In genomic region chr4:2546286-2546823, GRCh38 we compare ENCODE assay signal across 24 cellular contexts.
"Had no signal": no experiment of that assay in that cellular context is flagged by ENCODE, and none has a peak within 500 bp of the region (broad histone marks: within the 10 kb centered on the region; RNA-seq: fewer than 3 reads in every experiment).

No MANE protein-coding gene starts in this region.

- H3K4me1 ChIP-seq: SJCRH30 had no signal

- H3K27ac Mint-ChIP-seq: activated CD4-positive, alpha-beta T cell treated with anti-CD3 and anti-CD28 coated beads, Interleukin-2, amount 10 ng/mL, durations not matched to agents 7 days and 5 days; activated CD8-positive, alpha-beta T cell treated with anti-CD3 and anti-CD28 coated beads, Interleukin-2, amount 10 ng/mL, durations not matched to agents 7 days and 5 days had no signal

- DNase-seq: activated CD4-positive, alpha-beta T cell treated with anti-CD3 and anti-CD28 coated beads for 1 hour; activated CD4-positive, alpha-beta T cell treated with anti-CD3 and anti-CD28 coated beads, Interleukin-2, amount 10 ng/mL, durations not matched to agents 7 days and 5 days; activated CD4-positive, alpha-beta T cell treated with anti-CD3 and anti-CD28 coated beads, Interleukin-2, amount 50 U/mL, for 48 hours; activated CD4-positive, CD25-positive, alpha-beta regulatory T cell; activated CD8-positive, alpha-beta T cell treated with anti-CD3 and anti-CD28 coated beads, Interleukin-2, amount 10 ng/mL, durations not matched to agents 7 days and 5 days; activated gamma-delta T cell treated with Interleukin-2 at 50 U/mL for 16 hours; activated naive CD4-positive, alpha-beta T cell treated with anti-CD3 and anti-CD28 coated beads, Interleukin-2, amount 50 U/mL, for 16 hours; amniotic stem cell; Kasumi-1; KG1; MG63; NCI-H1048; NCI-H1436 treated with DMSO at 0.1 percent for 48 hours; NCI-H1694 treated with DMSO at 0.1 percent for 48 hours; NCI-H2029; NCI-H345; NCI-H524 treated with DMSO at 0.1 percent for 48 hours; SHP77; SJCRH30; T1000; WERI-Rb-1 had no signal

- H3K36me3 ChIP-seq: cardiac muscle cell, MG63 had no signal

- ATAC-seq: activated CD8-positive, alpha-beta T cell treated with anti-CD3 and anti-CD28 coated beads, Interleukin-2, amount 10 ng/mL, durations not matched to agents 7 days and 5 days; Panc1 had no signal

- H3K9me3 ChIP-seq: MG63, SJCRH30 had no signal

- H3K4me3 ChIP-seq: cardiac muscle cell, MG63, SJCRH30, SK-N-MC had no signal

- H3K27me3 ChIP-seq: cardiac muscle cell, MG63, SJCRH30 had no signal

- H3K4me3 Mint-ChIP-seq: activated CD4-positive, alpha-beta T cell treated with anti-CD3 and anti-CD28 coated beads, Interleukin-2, amount 10 ng/mL, durations not matched to agents 7 days and 5 days; activated CD8-positive, alpha-beta T cell treated with anti-CD3 and anti-CD28 coated beads, Interleukin-2, amount 10 ng/mL, durations not matched to agents 7 days and 5 days had no signal

- H3K27me3 Mint-ChIP-seq: activated CD4-positive, alpha-beta T cell treated with anti-CD3 and anti-CD28 coated beads, Interleukin-2, amount 10 ng/mL, durations not matched to agents 7 days and 5 days had no signal

- H3K27ac ChIP-seq: cardiac muscle cell, SJCRH30, SK-N-MC, WERI-Rb-1 had no signal
